Comparison of ENCODE assay signal across 29 cellular contexts in the genomic region with DNA sequence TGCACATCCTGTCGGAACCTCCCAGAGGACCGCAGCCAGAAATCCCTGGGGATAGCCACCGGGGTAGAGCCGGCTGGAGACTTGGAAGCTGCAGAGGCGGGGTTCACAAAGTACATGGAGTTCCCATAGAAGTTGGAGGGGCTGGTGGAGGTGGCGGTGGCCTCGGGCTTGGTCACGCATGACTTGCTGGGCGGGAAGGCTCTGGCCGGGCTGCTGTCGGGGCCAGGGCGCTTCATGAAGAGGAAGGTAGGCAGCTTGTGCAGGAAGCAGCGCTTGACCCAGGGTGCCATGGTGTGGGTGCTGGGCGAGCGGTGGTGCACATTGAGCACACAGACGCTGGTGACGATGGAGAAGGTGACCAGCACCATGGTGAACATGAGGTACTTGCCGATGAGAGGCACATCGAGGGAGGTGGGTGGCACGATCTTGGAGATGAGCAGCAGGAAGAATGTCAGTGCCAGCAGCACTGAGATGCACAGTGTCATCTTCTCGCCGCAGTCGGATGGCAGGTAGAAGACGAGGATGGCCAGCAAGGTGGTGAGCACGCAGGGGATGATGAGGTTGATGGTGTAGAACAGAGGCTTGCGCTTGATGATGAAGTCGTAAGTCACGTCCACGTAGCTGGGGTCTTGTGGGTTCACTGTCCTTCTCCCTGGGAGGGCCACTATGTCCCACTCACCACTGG. TPM values are rescaled to one million over a fixed set of nuclear protein-coding genes. Genes with fewer than 3 reads are reported as not detected.
"Had no signal": no experiment of that assay in that cellular context is flagged by ENCODE, and none has a peak within 500 bp of the region (broad histone marks: within the 10 kb centered on the region; RNA-seq: fewer than 3 reads in every experiment).

No MANE protein-coding gene starts in this region.

- H3K9me3 ChIP-seq: lower lobe of right lung, mucosa of descending colon, pancreas had no signal

- H3K36me3 ChIP-seq: breast epithelium, gastrocnemius medialis, left lung, lower lobe of right lung, pancreas, suprapubic skin, tibial artery had no signal

- H3K27ac ChIP-seq: breast epithelium, gastrocnemius medialis, left lung, lower lobe of right lung, pancreas, psoas muscle, suprapubic skin, tibial artery had no signal

- FAIRE-seq: colon, islet of Langerhans, pancreas had no signal

- ATAC-seq: activated CD8-positive, alpha-beta T cell treated with anti-CD3 and anti-CD28 coated beads, Interleukin-2, amount 10 ng/mL, durations not matched to agents 7 days and 5 days; activated naive CD8-positive, alpha-beta T cell treated with anti-CD3 and anti-CD28 coated beads, Interleukin-2, amount 50 U/mL, for 24 hours; gastrocnemius medialis; left lung; lower lobe of right lung; mucosa of descending colon; natural killer cell treated with Interleukin-12 subunit alpha and Interleukin-12 subunit beta and Interleukin-15 and Interleukin-18, amount 100 ng/mL, for 72 hours; pancreas; psoas muscle; stimulated activated naive B cell treated with anti-CD40 and anti-IgM and Interleukin-4, amounts not matched to agents 10 μg/mL and 1 μg/mL and 100 μg/mL, for 72 hours had no signal

- H3K4me3 ChIP-seq: breast epithelium, gastrocnemius medialis, left lung, lower lobe of right lung, mucosa of descending colon, pancreas, psoas muscle, suprapubic skin, tibial artery had no signal

- H3K4me1 ChIP-seq: breast epithelium, gastrocnemius medialis, left lung, lower lobe of right lung, pancreas, psoas muscle, tibial artery had no signal

- DNase-seq: activated CD4-positive, alpha-beta T cell treated with anti-CD3 and anti-CD28 coated beads, Interleukin-2, amount 10 ng/mL, durations not matched to agents 7 days and 5 days; activated CD4-positive, CD25-positive, alpha-beta regulatory T cell treated with anti-CD3 and anti-CD28 coated beads, Interleukin-2, amount 50 U/mL, for 72 hours; activated CD8-positive, alpha-beta T cell treated with anti-CD3 and anti-CD28 coated beads, Interleukin-2, amount 10 ng/mL, durations not matched to agents 7 days and 5 days; activated naive CD8-positive, alpha-beta T cell treated with anti-CD3 and anti-CD28 coated beads, Interleukin-2, amount 50 U/mL, for 24 hours; activated T-cell treated with anti-CD3 and anti-CD28 coated beads, Interleukin-2, amount 50 U/mL, for 24 hours; amygdala; effector memory CD4-positive, alpha-beta T cell; erythroblast; gastrocnemius medialis; glutamatergic neuron; left lung; lower lobe of right lung; mesendoderm; mucosa of descending colon; pancreas; psoas muscle; stimulated activated CD4-positive, alpha-beta T cell treated with anti-CD3 and anti-CD28 coated beads, Interleukin-15, amount 100 ng/mL, for 24 hours; stimulated activated CD4-positive, alpha-beta T cell treated with anti-CD3 and anti-CD28 coated beads, Interleukin-2, amount 100 ng/mL, for 24 hours; stimulated activated naive B cell treated with anti-CD40 and anti-IgM and Interleukin-4, amounts not matched to agents 10 μg/mL and 1 μg/mL and 100 μg/mL, for 72 hours; T-helper 2 cell had no signal

- H3K27me3 ChIP-seq: breast epithelium, pancreas had no signal

RNA-seq across cellular contexts. Expression of a gene that starts 8.4 kb away (rescaled TPM):
- total RNA-seq: activated CD4-positive, alpha-beta T cell treated with anti-CD3 and anti-CD28 coated beads, Interleukin-2, amount 10 ng/mL, durations not matched to agents 7 days and 5 days; activated CD8-positive, alpha-beta T cell treated with anti-CD3 and anti-CD28 coated beads, Interleukin-2, amount 10 ng/mL, durations not matched to agents 7 days and 5 days; dermis microvascular lymphatic vessel endothelial cell; natural killer cell treated with Interleukin-12 subunit alpha and Interleukin-12 subunit beta and Interleukin-15 and Interleukin-18, amount 100 ng/mL, for 72 hours; ureter had no signal

RNA-seq across cellular contexts. Expression of a gene that starts 11.8 kb away (rescaled TPM):
- total RNA-seq: activated CD4-positive, alpha-beta T cell treated with anti-CD3 and anti-CD28 coated beads, Interleukin-2, amount 10 ng/mL, durations not matched to agents 7 days and 5 days; activated CD8-positive, alpha-beta T cell treated with anti-CD3 and anti-CD28 coated beads, Interleukin-2, amount 10 ng/mL, durations not matched to agents 7 days and 5 days; breast epithelium; dermis microvascular lymphatic vessel endothelial cell; gastrocnemius medialis; left lung; lower lobe of right lung; myocyte; natural killer cell treated with Interleukin-12 subunit alpha and Interleukin-12 subunit beta and Interleukin-15 and Interleukin-18, amount 100 ng/mL, for 72 hours; psoas muscle had no signal
- polyA plus RNA-seq: psoas muscle had no signal
